1 cellular context compared by ENCODE assay signal in the genomic region with DNA sequence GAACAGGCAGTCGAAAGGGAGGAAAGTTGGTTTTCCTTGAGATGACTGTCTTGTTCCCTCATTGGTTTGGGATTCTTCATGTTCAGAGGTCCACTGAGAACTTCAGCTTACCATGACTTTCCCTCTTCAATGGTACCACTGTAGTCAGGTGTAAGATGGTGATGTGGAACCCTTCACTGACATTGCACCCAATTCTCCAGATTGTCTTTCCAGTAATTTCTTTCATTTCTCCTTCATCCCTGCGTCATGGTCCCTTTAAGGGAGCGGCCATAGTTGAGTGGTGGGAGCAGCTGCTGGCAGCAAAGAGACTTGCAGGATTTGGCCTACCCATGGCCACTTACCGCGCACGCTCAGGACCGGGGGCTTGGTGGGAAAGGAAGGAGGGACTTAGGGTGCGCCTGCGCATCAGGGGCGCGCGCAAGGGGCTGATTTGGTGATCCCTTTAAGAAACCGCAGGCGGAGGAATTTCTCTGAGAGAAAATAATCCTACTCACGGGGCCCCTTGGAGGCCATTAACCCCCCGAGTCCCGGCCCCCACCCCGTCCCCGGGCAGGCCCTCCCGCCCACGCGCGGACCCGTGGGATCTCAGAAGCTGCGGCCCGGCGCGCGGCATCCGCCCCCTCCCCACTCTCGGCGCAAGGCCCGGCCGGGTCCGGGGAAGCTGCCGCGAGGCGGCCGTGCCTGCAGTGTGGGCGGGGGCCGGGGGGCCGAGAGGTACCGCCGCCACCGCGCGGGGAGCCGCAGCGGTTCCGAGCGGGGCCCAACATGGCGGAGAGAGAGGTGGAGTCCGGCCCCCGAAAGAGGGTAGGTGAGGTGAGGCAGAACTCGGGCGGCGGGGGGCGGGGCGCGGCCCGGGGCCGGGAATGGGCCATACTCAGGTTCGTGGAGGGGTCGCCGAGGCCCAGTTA.
A peak's percentile ranks its signal among the peaks of the same experiment; 100 is the strongest.
TF ChIP-seq lines count a peak whose summit lies in the region.

A gene (plus strand): TSS at position 428 of the 908 bp plus-strand sequence. CDS start 338 bp downstream, at position 766.

TF ChIP-seq in GM12878, 131 proteins besides CTCF, POLR2A, EP300 and RAD21 (continued from another document):
- TF ChIP-seq, protein P1, sequence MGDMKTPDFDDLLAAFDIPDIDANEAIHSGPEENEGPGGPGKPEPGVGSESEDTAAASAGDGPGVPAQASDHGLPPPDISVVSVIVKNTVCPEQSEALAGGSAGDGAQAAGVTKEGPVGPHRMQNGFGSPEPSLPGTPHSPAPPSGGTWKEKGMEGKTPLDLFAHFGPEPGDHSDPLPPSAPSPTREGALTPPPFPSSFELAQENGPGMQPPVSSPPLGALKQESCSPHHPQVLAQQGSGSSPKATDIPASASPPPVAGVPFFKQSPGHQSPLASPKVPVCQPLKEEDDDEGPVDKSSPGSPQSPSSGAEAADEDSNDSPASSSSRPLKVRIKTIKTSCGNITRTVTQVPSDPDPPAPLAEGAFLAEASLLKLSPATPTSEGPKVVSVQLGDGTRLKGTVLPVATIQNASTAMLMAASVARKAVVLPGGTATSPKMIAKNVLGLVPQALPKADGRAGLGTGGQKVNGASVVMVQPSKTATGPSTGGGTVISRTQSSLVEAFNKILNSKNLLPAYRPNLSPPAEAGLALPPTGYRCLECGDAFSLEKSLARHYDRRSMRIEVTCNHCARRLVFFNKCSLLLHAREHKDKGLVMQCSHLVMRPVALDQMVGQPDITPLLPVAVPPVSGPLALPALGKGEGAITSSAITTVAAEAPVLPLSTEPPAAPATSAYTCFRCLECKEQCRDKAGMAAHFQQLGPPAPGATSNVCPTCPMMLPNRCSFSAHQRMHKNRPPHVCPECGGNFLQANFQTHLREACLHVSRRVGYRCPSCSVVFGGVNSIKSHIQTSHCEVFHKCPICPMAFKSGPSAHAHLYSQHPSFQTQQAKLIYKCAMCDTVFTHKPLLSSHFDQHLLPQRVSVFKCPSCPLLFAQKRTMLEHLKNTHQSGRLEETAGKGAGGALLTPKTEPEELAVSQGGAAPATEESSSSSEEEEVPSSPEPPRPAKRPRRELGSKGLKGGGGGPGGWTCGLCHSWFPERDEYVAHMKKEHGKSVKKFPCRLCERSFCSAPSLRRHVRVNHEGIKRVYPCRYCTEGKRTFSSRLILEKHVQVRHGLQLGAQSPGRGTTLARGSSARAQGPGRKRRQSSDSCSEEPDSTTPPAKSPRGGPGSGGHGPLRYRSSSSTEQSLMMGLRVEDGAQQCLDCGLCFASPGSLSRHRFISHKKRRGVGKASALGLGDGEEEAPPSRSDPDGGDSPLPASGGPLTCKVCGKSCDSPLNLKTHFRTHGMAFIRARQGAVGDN (IDR thresholded peaks at IDR 0.05), result peak; percentile 43; the same call in 1 of the 2 replicates
- TF ChIP-seq SMC3 (IDR thresholded peaks at IDR 0.05; ENCODE audit: borderline replicate concordance, low read length) (no peak), LARP7 (IDR thresholded peaks at IDR 0.05) (peak; percentile 60), TCF3 (IDR thresholded peaks at IDR 0.05; ENCODE audit: borderline replicate concordance, insufficient read depth, low read depth, low read length) (0 out of 2 replicates have a peak, but pooled peaks have one; percentile 30), NR2C1 (IDR thresholded peaks at IDR 0.05) (no peak), BACH1 (IDR thresholded peaks at IDR 0.05; ENCODE audit: borderline replicate concordance) (peak; percentile 70; the same call in 1 of the 2 replicates), CREM (IDR thresholded peaks at IDR 0.05; ENCODE audit: low read depth) (no peak), HDGF (IDR thresholded peaks at IDR 0.05) (0 out of 2 replicates have a peak, but pooled peaks have one; percentile 80), ZSCAN29 (IDR thresholded peaks at IDR 0.05) (0 out of 2 replicates have a peak, but pooled peaks have one; percentile 12), ZNF207 (IDR thresholded peaks at IDR 0.05; ENCODE audit: borderline replicate concordance) (peak; percentile 71; the same call in 1 of the 2 replicates), SUZ12 (IDR thresholded peaks at IDR 0.05; ENCODE audit: unreplicated experiment) (no peak), TBL1XR1 (IDR thresholded peaks at IDR 0.05; ENCODE audit: low read depth, low read length) (no peak), MTA2 (IDR thresholded peaks at IDR 0.05; ENCODE audit: low read depth) (no peak), ZNF622 (IDR thresholded peaks at IDR 0.05) (no peak), SMARCA5 (IDR thresholded peaks at IDR 0.05) (peak; percentile 29; the same call in 1 of the 2 replicates), ASH2L (IDR thresholded peaks at IDR 0.05; ENCODE audit: borderline replicate concordance, low read depth) (no peak), TCF7 (IDR thresholded peaks at IDR 0.05; ENCODE audit: borderline replicate concordance) (no peak), NR2C2 (IDR thresholded peaks at IDR 0.05; ENCODE audit: borderline replicate concordance, control insufficient read depth, insufficient read length, low read depth) (no peak), ZNF274 (IDR thresholded peaks at IDR 0.05; ENCODE audit: insufficient read depth, insufficient read length) (no peak), DPF2 (IDR thresholded peaks at IDR 0.05) (peak; percentile 74), STAT3 (IDR thresholded peaks at IDR 0.05; ENCODE audit: low read depth, low read length) (no peak), RB1 (IDR thresholded peaks at IDR 0.05; ENCODE audit: borderline replicate concordance) (no peak), NBN (IDR thresholded peaks at IDR 0.05) (peak; percentile 77; the same call in 1 of the 2 replicates), EGR1 (IDR thresholded peaks at IDR 0.05; ENCODE audit: borderline replicate concordance in 1 of 2, low read depth in 2 of 2, low read length in 2 of 2) (peak in 1 of 2 experiments; percentile 90; a peak in 2 of 3 replicates), CEBPB (IDR thresholded peaks at IDR 0.05; ENCODE audit: borderline replicate concordance in 1 of 2, low read depth in 2 of 2, low read length in 2 of 2) (no peak), BMI1 (IDR thresholded peaks at IDR 0.05; ENCODE audit: borderline replicate concordance) (no peak), BRCA1 (IDR thresholded peaks at IDR 0.05; ENCODE audit: low read depth, low read length) (no peak), POLR2AphosphoS5 (IDR thresholded peaks at IDR 0.05; ENCODE audit: low read length) (peak; percentile 55; the same call in 1 of the 2 replicates), ZNF24 (IDR thresholded peaks at IDR 0.05) (no peak), FOS (IDR thresholded peaks at IDR 0.05; ENCODE audit: borderline replicate concordance, extremely low read depth, insufficient read length) (no peak)
- TF ChIP-seq, protein P2, sequence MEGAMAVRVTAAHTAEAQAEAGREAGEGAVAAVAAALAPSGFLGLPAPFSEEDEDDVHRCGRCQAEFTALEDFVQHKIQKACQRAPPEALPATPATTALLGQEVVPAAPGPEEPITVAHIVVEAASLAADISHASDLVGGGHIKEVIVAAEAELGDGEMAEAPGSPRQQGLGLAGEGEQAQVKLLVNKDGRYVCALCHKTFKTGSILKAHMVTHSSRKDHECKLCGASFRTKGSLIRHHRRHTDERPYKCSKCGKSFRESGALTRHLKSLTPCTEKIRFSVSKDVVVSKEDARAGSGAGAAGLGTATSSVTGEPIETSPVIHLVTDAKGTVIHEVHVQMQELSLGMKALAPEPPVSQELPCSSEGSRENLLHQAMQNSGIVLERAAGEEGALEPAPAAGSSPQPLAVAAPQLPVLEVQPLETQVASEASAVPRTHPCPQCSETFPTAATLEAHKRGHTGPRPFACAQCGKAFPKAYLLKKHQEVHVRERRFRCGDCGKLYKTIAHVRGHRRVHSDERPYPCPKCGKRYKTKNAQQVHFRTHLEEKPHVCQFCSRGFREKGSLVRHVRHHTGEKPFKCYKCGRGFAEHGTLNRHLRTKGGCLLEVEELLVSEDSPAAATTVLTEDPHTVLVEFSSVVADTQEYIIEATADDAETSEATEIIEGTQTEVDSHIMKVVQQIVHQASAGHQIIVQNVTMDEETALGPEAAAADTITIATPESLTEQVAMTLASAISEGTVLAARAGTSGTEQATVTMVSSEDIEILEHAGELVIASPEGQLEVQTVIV (IDR thresholded peaks at IDR 0.05; ENCODE audit: borderline replicate concordance, partially characterized antibody), result no peak
- TF ChIP-seq, protein P3, sequence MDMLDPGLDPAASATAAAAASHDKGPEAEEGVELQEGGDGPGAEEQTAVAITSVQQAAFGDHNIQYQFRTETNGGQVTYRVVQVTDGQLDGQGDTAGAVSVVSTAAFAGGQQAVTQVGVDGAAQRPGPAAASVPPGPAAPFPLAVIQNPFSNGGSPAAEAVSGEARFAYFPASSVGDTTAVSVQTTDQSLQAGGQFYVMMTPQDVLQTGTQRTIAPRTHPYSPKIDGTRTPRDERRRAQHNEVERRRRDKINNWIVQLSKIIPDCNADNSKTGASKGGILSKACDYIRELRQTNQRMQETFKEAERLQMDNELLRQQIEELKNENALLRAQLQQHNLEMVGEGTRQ (IDR thresholded peaks at IDR 0.05; ENCODE audit: borderline replicate concordance, low read depth, low read length), result no peak
- TF ChIP-seq, protein P4, sequence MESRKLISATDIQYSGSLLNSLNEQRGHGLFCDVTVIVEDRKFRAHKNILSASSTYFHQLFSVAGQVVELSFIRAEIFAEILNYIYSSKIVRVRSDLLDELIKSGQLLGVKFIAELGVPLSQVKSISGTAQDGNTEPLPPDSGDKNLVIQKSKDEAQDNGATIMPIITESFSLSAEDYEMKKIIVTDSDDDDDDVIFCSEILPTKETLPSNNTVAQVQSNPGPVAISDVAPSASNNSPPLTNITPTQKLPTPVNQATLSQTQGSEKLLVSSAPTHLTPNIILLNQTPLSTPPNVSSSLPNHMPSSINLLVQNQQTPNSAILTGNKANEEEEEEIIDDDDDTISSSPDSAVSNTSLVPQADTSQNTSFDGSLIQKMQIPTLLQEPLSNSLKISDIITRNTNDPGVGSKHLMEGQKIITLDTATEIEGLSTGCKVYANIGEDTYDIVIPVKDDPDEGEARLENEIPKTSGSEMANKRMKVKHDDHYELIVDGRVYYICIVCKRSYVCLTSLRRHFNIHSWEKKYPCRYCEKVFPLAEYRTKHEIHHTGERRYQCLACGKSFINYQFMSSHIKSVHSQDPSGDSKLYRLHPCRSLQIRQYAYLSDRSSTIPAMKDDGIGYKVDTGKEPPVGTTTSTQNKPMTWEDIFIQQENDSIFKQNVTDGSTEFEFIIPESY (IDR thresholded peaks at IDR 0.05), result no peak
